ENCODE assay signal across 33 cellular contexts in the genomic region with DNA sequence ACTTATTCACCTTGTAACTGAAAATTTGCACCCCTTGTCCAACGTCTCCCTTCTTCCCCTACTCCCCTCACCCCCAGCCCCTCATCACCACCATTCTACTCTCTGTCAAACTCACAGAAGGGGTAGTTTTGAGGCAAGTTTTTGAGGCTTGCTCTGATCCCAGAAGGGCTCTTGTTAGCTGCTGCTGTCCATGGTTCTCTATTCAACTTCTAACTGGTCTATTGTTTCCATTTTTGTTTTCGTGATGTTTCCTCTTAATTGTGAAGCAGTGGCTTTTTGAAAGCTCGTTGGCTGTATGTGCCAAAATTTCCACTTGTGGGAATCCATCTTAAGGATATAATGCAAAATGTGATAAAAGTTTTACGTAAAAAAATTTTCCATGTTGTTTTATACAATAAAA.
"Had no signal": no experiment of that assay in that cellular context is flagged by ENCODE, and none has a peak within 500 bp of the region (broad histone marks: within the 10 kb centered on the region; RNA-seq: fewer than 3 reads in every experiment).

No MANE protein-coding gene starts in this region.

- H3K27me3 Mint-ChIP-seq: activated CD4-positive, alpha-beta T cell treated with anti-CD3 and anti-CD28 coated beads, Interleukin-2, amount 10 ng/mL, durations not matched to agents 7 days and 5 days; activated T-cell treated with anti-CD3 and anti-CD28 coated beads, Interleukin-2, amount 50 U/mL, for 24 hours; activated T-helper 17 cell treated with anti-CD3 and anti-CD28 coated beads, Interleukin-2, amount 50 U/mL, for 72 hours had no signal

- H3K79me2 ChIP-seq: hepatocyte had no signal

- H3K27ac ChIP-seq: adrenal gland, body of pancreas, esophagus squamous epithelium, gastroesophageal sphincter, heart right ventricle, hepatocyte, VCaP had no signal

- H3K36me3 ChIP-seq: adrenal gland, esophagus squamous epithelium, gastroesophageal sphincter, heart right ventricle had no signal

- H3K4me3 ChIP-seq: adrenal gland, body of pancreas, esophagus squamous epithelium, gastroesophageal sphincter, heart right ventricle, hepatocyte had no signal

- H3K4me1 Mint-ChIP-seq: activated T-helper 17 cell treated with anti-CD3 and anti-CD28 coated beads, Interleukin-2, amount 50 U/mL, for 72 hours had no signal

- ATAC-seq: activated T-helper 17 cell treated with anti-CD3 and anti-CD28 coated beads, Interleukin-2, amount 50 U/mL, for 72 hours; body of pancreas; effector memory CD8-positive, alpha-beta T cell; gastroesophageal sphincter; heart right ventricle; WTC11 had no signal

- H3K4me3 Mint-ChIP-seq: activated CD4-positive, alpha-beta memory T cell treated with anti-CD3 and anti-CD28 coated beads, Interleukin-2, amount 10 ng/mL, durations not matched to agents 7 days and 5 days; activated CD4-positive, alpha-beta T cell treated with anti-CD3 and anti-CD28 coated beads, Interleukin-2, amount 10 ng/mL, durations not matched to agents 7 days and 5 days; activated naive CD8-positive, alpha-beta T cell; activated T-cell treated with anti-CD3 and anti-CD28 coated beads, Interleukin-2, amount 50 U/mL, for 24 hours; activated T-helper 17 cell treated with anti-CD3 and anti-CD28 coated beads, Interleukin-2, amount 50 U/mL, for 72 hours; effector memory CD8-positive, alpha-beta T cell; WTC11 had no signal

- H3K27ac Mint-ChIP-seq: activated CD4-positive, alpha-beta memory T cell treated with anti-CD3 and anti-CD28 coated beads, Interleukin-2, amount 10 ng/mL, durations not matched to agents 7 days and 5 days; activated CD4-positive, alpha-beta T cell treated with anti-CD3 and anti-CD28 coated beads, Interleukin-2, amount 10 ng/mL, durations not matched to agents 7 days and 5 days; activated naive CD8-positive, alpha-beta T cell; activated T-cell treated with anti-CD3 and anti-CD28 coated beads, Interleukin-2, amount 50 U/mL, for 24 hours; activated T-helper 17 cell treated with anti-CD3 and anti-CD28 coated beads, Interleukin-2, amount 50 U/mL, for 72 hours; effector memory CD8-positive, alpha-beta T cell; WTC11 had no signal

- DNase-seq: activated CD4-positive, alpha-beta memory T cell treated with anti-CD3 and anti-CD28 coated beads, Interleukin-2, amount 10 ng/mL, durations not matched to agents 7 days and 5 days; activated CD4-positive, alpha-beta T cell treated with anti-CD3 and anti-CD28 coated beads for 1 hour; activated CD4-positive, alpha-beta T cell treated with anti-CD3 and anti-CD28 coated beads for 4 hours; activated CD4-positive, alpha-beta T cell treated with anti-CD3 and anti-CD28 coated beads, Interleukin-2, amount 10 ng/mL, durations not matched to agents 7 days and 5 days; activated CD4-positive, alpha-beta T cell treated with anti-CD3 and anti-CD28 coated beads, Interleukin-2, amount 50 U/mL, for 4 hours; activated CD8-positive, alpha-beta memory T cell treated with anti-CD3 and anti-CD28 coated beads, Interleukin-2, amount 50 U/mL, for 48 hours; activated effector memory CD4-positive, alpha-beta T cell treated with Interleukin-2 at 50 U/mL for 16 hours; activated gamma-delta T cell treated with Interleukin-2 at 50 U/mL for 16 hours; activated naive CD4-positive, alpha-beta T cell treated with anti-CD3 and anti-CD28 coated beads, Interleukin-2, amount 50 U/mL, for 16 hours; activated naive CD4-positive, alpha-beta T cell treated with Interleukin-2 at 50 U/mL for 16 hours; activated T-cell treated with anti-CD3 and anti-CD28 coated beads for 4 hours; activated T-cell treated with anti-CD3 and anti-CD28 coated beads, Interleukin-2, amount 50 U/mL, for 24 hours; adrenal gland; amygdala; aorta; body of pancreas; caudate nucleus; cortex of kidney; dermis blood vessel endothelial cell; effector CD4-positive, alpha-beta T cell; effector memory CD8-positive, alpha-beta T cell; erythroblast; esophagus squamous epithelium; foreskin melanocyte; heart right ventricle; T-helper 2 cell had no signal

- FAIRE-seq: colon had no signal

- H2AFZ ChIP-seq: hepatocyte had no signal

- H3K27me3 ChIP-seq: adrenal gland, esophagus squamous epithelium, gastroesophageal sphincter, hepatocyte had no signal

- H3K4me1 ChIP-seq: adrenal gland, body of pancreas, esophagus squamous epithelium, gastroesophageal sphincter, heart right ventricle had no signal

- H3K9me3 ChIP-seq: adrenal gland, body of pancreas, esophagus squamous epithelium had no signal

- H3K4me2 ChIP-seq: hepatocyte had no signal
